Comparison of ENCODE assay signal across 24 cellular contexts in genomic region chr5:163338-163620, GRCh38. TPM values are rescaled to one million over a fixed set of nuclear protein-coding genes. Genes with fewer than 3 reads are reported as not detected.
DNase-seq lines count a peak whose midpoint lies in the region; ATAC-seq and TF ChIP-seq lines count a peak whose summit lies in the region.
"Had no signal": no experiment of that assay in that cellular context is flagged by ENCODE, and none has a peak within 500 bp of the region (broad histone marks: within the 10 kb centered on the region; RNA-seq: fewer than 3 reads in every experiment).

No MANE protein-coding gene starts in this region.

- no peak overlapping the region for H3K27ac Mint-ChIP-seq in activated naive CD4-positive, alpha-beta T cell treated with anti-CD3 and anti-CD28 coated beads, Interleukin-2, amount 10 ng/mL, durations not matched to agents 7 days and 5 days
- no peak overlapping the region for H3K27ac Mint-ChIP-seq in activated naive CD4-positive, alpha-beta T cell treated with anti-CD3 and anti-CD28 coated beads, Interleukin-2, amount 50 U/mL, for 72 hours
- H3K27ac Mint-ChIP-seq in WTC11, result 0 out of 2 replicates have a peak overlapping the region, but pooled peaks have one; percentile 60
- no peak overlapping the region for H3K27ac Mint-ChIP-seq in GM23338

- no peaks in the 10 kb centered on the region for H3K36me3 ChIP-seq in upper lobe of right lung
- no peaks in the 10 kb centered on the region for H3K36me3 ChIP-seq in GM23338 (ENCODE audit: insufficient read depth)
- H3K36me3 ChIP-seq: SJCRH30 had no signal

- no peaks in the 10 kb centered on the region; the same call in 1 of the 2 replicates for H4K20me1 ChIP-seq in GM23338 (replicated peaks; ENCODE audit: insufficient read depth)

- CTCF ChIA-PET in activated naive CD4-positive, alpha-beta T cell treated with anti-CD3 and anti-CD28 coated beads, Interleukin-2, amount 10 ng/mL, durations not matched to agents 7 days and 5 days (lab: Charles Lee), result no interaction called here
- CTCF ChIA-PET in WTC11 (lab: Charles Lee), result no interaction called here

- peak; percentile 4 for DNase-seq in activated naive CD4-positive, alpha-beta T cell treated with anti-CD3 and anti-CD28 coated beads, Interleukin-2, amount 10 ng/mL, durations not matched to agents 7 days and 5 days
- no peak for DNase-seq in activated naive CD4-positive, alpha-beta T cell treated with anti-CD3 and anti-CD28 coated beads, Interleukin-2, amount 50 U/mL, for 72 hours (ENCODE audit: low spot score in 2 of 2)
- peak; percentile 9 for DNase-seq in WTC11 (ENCODE audit: low spot score)
- DNase-seq in mesenteric fat pad (ENCODE audit: low spot score), result peak; percentile 65
- peak; percentile 58 for DNase-seq in upper lobe of right lung
- DNase-seq in GM23338 (ENCODE audit: low spot score), result no peak
- DNase-seq in DMS153 treated with DMSO at 0.1 percent for 48 hours (lab: John Stamatoyannopoulos, UW; ENCODE audit: unreplicated experiment), result no peak
- DNase-seq: AML-193; DMS79 treated with DMSO at 0.1 percent for 48 hours; HCEC 1CT; IMR-90; NCI-H1092 treated with DMSO at 0.1 percent for 48 hours; NCI-H146; NCI-H2029 treated with DMSO at 0.1 percent for 48 hours; NCI-H226; NCI-H510A treated with DMSO at 0.1 percent for 48 hours; NCI-H748 treated with DMSO at 0.1 percent for 48 hours; NK-92 treated with Interleukin-12 subunit alpha and Interleukin-12 subunit beta, amount 100 ng/mL, for 24 hours; SJCRH30 had no signal

- no peak overlapping the region for H3K4me2 ChIP-seq in GM23338
- H3K4me2 ChIP-seq: KMS-11 had no signal

- no peak for TF ChIP-seq CTCF in WTC11 (IDR thresholded peaks at IDR 0.05)
- TF ChIP-seq CTCF in upper lobe of right lung (IDR thresholded peaks at IDR 0.05), result no peak
- TF ChIP-seq CTCF in GM23338 (conservative IDR thresholded peaks at IDR 0.05; ENCODE audit: low read depth in 2 of 2), result no peak

- no peak overlapping the region for H3K4me3 Mint-ChIP-seq in activated naive CD4-positive, alpha-beta T cell treated with anti-CD3 and anti-CD28 coated beads, Interleukin-2, amount 10 ng/mL, durations not matched to agents 7 days and 5 days
- H3K4me3 Mint-ChIP-seq in WTC11, result no peak overlapping the region
- no peak overlapping the region for H3K4me3 Mint-ChIP-seq in GM23338

- H3K79me2 ChIP-seq in GM23338 (replicated peaks; ENCODE audit: insufficient read depth), result no peaks in the 10 kb centered on the region

- no peaks in the 10 kb centered on the region for H3K4me1 ChIP-seq in upper lobe of right lung
- H3K4me1 ChIP-seq in GM23338 (ENCODE audit: insufficient read depth), result no peaks in the 10 kb centered on the region

- H3K27ac ChIP-seq in upper lobe of right lung (no peak overlapping the region), GM23338 (ENCODE audit: low read depth) (no peak overlapping the region)
- H3K27ac ChIP-seq: KMS-11, SJCRH30 had no signal

- H3K9me2 ChIP-seq in GM23338 (ENCODE audit: insufficient read depth), result no peaks in the 10 kb centered on the region

- H3F3A ChIP-seq in GM23338 (replicated peaks; ENCODE audit: low read depth), result peaks cover 8% of the 10 kb centered on the region; the same call in 1 of the 2 replicates

- no peaks in the 10 kb centered on the region for H3K4me1 Mint-ChIP-seq in activated naive CD4-positive, alpha-beta T cell treated with anti-CD3 and anti-CD28 coated beads, Interleukin-2, amount 10 ng/mL, durations not matched to agents 7 days and 5 days
- H3K4me1 Mint-ChIP-seq in WTC11 (peaks cover 13% of the 10 kb centered on the region), GM23338 (peaks cover 15% of the 10 kb centered on the region)

- no peak overlapping the region for H3K4me3 ChIP-seq in upper lobe of right lung
- no peak overlapping the region for H3K4me3 ChIP-seq in GM23338
- H3K4me3 ChIP-seq: SJCRH30 had no signal

- H3K9me3 Mint-ChIP-seq in activated naive CD4-positive, alpha-beta T cell treated with anti-CD3 and anti-CD28 coated beads, Interleukin-2, amount 10 ng/mL, durations not matched to agents 7 days and 5 days, result peaks cover 9% of the 10 kb centered on the region
- H3K9me3 Mint-ChIP-seq in activated naive CD4-positive, alpha-beta T cell treated with anti-CD3 and anti-CD28 coated beads, Interleukin-2, amount 50 U/mL, for 72 hours, result no peaks in the 10 kb centered on the region
- H3K9me3 Mint-ChIP-seq in WTC11, result peaks cover 12% of the 10 kb centered on the region
- H3K9me3 Mint-ChIP-seq in GM23338, result peaks cover 19% of the 10 kb centered on the region

- no peaks in the 10 kb centered on the region for H3K27me3 ChIP-seq in upper lobe of right lung
- H3K27me3 ChIP-seq in GM23338 (ENCODE audit: insufficient read depth), result no peaks in the 10 kb centered on the region
- H3K27me3 ChIP-seq: SJCRH30 had no signal

- H3K9me3 ChIP-seq in upper lobe of right lung, result no peaks in the 10 kb centered on the region
- H3K9me3 ChIP-seq: SJCRH30 had no signal

- H3K36me3 Mint-ChIP-seq in activated naive CD4-positive, alpha-beta T cell treated with anti-CD3 and anti-CD28 coated beads, Interleukin-2, amount 10 ng/mL, durations not matched to agents 7 days and 5 days, result no peaks in the 10 kb centered on the region
- no peaks in the 10 kb centered on the region for H3K36me3 Mint-ChIP-seq in activated naive CD4-positive, alpha-beta T cell treated with anti-CD3 and anti-CD28 coated beads, Interleukin-2, amount 50 U/mL, for 72 hours
- peaks cover 41% of the 10 kb centered on the region for H3K36me3 Mint-ChIP-seq in WTC11
- H3K36me3 Mint-ChIP-seq in GM23338 (ENCODE audit: low read depth), result peaks cover 57% of the 10 kb centered on the region

- intact Hi-C loops in upper lobe of right lung (cut with DNase I), result no loop called here

- POLR2A ChIA-PET in WTC11 (lab: Charles Lee), result no interaction called here

- H3K27me3 Mint-ChIP-seq in activated naive CD4-positive, alpha-beta T cell treated with anti-CD3 and anti-CD28 coated beads, Interleukin-2, amount 10 ng/mL, durations not matched to agents 7 days and 5 days, result peaks cover 10% of the 10 kb centered on the region
- no peaks in the 10 kb centered on the region for H3K27me3 Mint-ChIP-seq in WTC11 (ENCODE audit: low read depth)
- peaks cover 20% of the 10 kb centered on the region for H3K27me3 Mint-ChIP-seq in GM23338 (ENCODE audit: insufficient read depth, low read depth, poor library complexity)

- ATAC-seq in activated naive CD4-positive, alpha-beta T cell treated with anti-CD3 and anti-CD28 coated beads, Interleukin-2, amount 50 U/mL, for 72 hours, result no peak
- ATAC-seq in WTC11 (no peak), upper lobe of right lung (no peak), GM23338 (no peak), HG02938 (IDR thresholded peaks at IDR 0.05; ENCODE audit: unreplicated experiment) (no peak)
- ATAC-seq: Panc1 had no signal

- no peak overlapping the region for H2AFZ ChIP-seq in GM23338

TF ChIP-seq in WTC11, 78 proteins besides CTCF, POLR2A, EP300 and RAD21 (continues in another document):
- TF ChIP-seq ETV6 (CRISPR knock-in tag; IDR thresholded peaks at IDR 0.05), result no peak
- TF ChIP-seq ELF4 (CRISPR knock-in tag; IDR thresholded peaks at IDR 0.05; ENCODE audit: low read depth), result no peak
- no peak for TF ChIP-seq ZNF396 (CRISPR knock-in tag; IDR thresholded peaks at IDR 0.05; ENCODE audit: borderline replicate concordance)
- no peak for TF ChIP-seq TEAD1 (CRISPR knock-in tag; IDR thresholded peaks at IDR 0.05)
- TF ChIP-seq ESRRA (CRISPR knock-in tag; IDR thresholded peaks at IDR 0.05; ENCODE audit: borderline replicate concordance), result no peak
- TF ChIP-seq ZNF263 (CRISPR knock-in tag; IDR thresholded peaks at IDR 0.05; ENCODE audit: low read depth), result no peak

TF ChIP-seq in GM23338, 12 proteins besides CTCF, POLR2A, EP300 and RAD21:
- TF ChIP-seq ETS1 (IDR thresholded peaks at IDR 0.05) (no peak), ZNF114 (CRISPR knock-in tag; IDR thresholded peaks at IDR 0.05) (no peak), EZH2phosphoT487 (IDR thresholded peaks at IDR 0.05; ENCODE audit: unreplicated experiment) (no peak), EZH2 (IDR thresholded peaks at IDR 0.05; ENCODE audit: low read depth, unreplicated experiment) (no peak)

RNA-seq across cellular contexts. Expression of gene LRRC14B, which starts 28.0 kb away (rescaled TPM):
- total RNA-seq in activated naive CD4-positive, alpha-beta T cell treated with anti-CD3 and anti-CD28 coated beads, Interleukin-2, amount 50 U/mL, for 72 hours, result under 1 TPM in 1 of 2 donors, not detected in 1; 0.16 TPM
- total RNA-seq in WTC11 (2021) (0.11 TPM in 1 of 3 replicates, not detected in the others), mesenteric fat pad (not detected), upper lobe of right lung (not detected)
- total RNA-seq in GM23338 (2014; rRNA removed; shearing (Covaris generic)), result not detected in 2 replicates
- polyA plus RNA-seq in GM23338 (2016; fragmentation: Nextera tagmentation; extraction: Ambion mirVana), result not detected in 2 replicates
- total RNA-seq: A172, IMR-90, SJCRH30 had no signal
- polyA plus RNA-seq: AG04450, IMR-90 had no signal

RNA-seq across cellular contexts. Expression of gene CCDC127, which starts 54.7 kb away (rescaled TPM):
- total RNA-seq in activated naive CD4-positive, alpha-beta T cell treated with anti-CD3 and anti-CD28 coated beads, Interleukin-2, amount 50 U/mL, for 72 hours, result 1 to 10 TPM; 6.1 to 7.3 TPM
- total RNA-seq in WTC11 (2021) (5.3 to 8.4 TPM (median 6.3 TPM) in 3 replicates), mesenteric fat pad (6.5 TPM), upper lobe of right lung (5.5 TPM)
- total RNA-seq in GM23338 (2014; rRNA removed; shearing (Covaris generic)), result 4.2 and 6.0 TPM in 2 replicates
- polyA plus RNA-seq in GM23338 (2016; fragmentation: Nextera tagmentation; extraction: Ambion mirVana), result 7.2 and 7.3 TPM in 2 replicates

RNA-seq across cellular contexts. Expression of gene SDHA, which starts 54.8 kb away (rescaled TPM):
- total RNA-seq in activated naive CD4-positive, alpha-beta T cell treated with anti-CD3 and anti-CD28 coated beads, Interleukin-2, amount 50 U/mL, for 72 hours, result 100 to 1,000 TPM; 156 to 198 TPM
- total RNA-seq in WTC11 (2021) (135 to 145 TPM (median 137 TPM) in 3 replicates), mesenteric fat pad (112 TPM), upper lobe of right lung (94.0 TPM)
- total RNA-seq in GM23338 (2014; rRNA removed; shearing (Covaris generic)), result 62.2 and 71.3 TPM in 2 replicates
- 69.3 and 70.6 TPM in 2 replicates for polyA plus RNA-seq in GM23338 (2016; fragmentation: Nextera tagmentation; extraction: Ambion mirVana)

Comparison
In these comparisons a context has a peak if more than half of its experiments do, and no peak if none do; other contexts are left out.
1. DNase-seq: peak in activated naive CD4-positive, alpha-beta T cell treated with anti-CD3 and anti-CD28 coated beads, Interleukin-2, amount 10 ng/mL, durations not matched to agents 7 days and 5 days (single experiment), WTC11 (single experiment), mesenteric fat pad (single experiment) and upper lobe of right lung (single experiment); none in activated naive CD4-positive, alpha-beta T cell treated with anti-CD3 and anti-CD28 coated beads, Interleukin-2, amount 50 U/mL, for 72 hours (0 of 2), GM23338 (single experiment) and DMS153 treated with DMSO at 0.1 percent for 48 hours (single experiment).